1 cellular context compared by ENCODE assay signal in genomic region chr4:10457255-10457801, GRCh38.
TF ChIP-seq lines count a peak whose summit lies in the region.

Gene ZNF518B (minus strand): TSS chr4:10457426. CDS start chr4:10446328, 11,098 bp downstream.

TF ChIP-seq in IMR-90, 13 proteins besides CTCF, POLR2A, EP300 and RAD21 (continued from another document):
- TF ChIP-seq CEBPB (IDR thresholded peaks at IDR 0.05; ENCODE audit: low read depth, low read length), result no peak
- no peak for TF ChIP-seq MAFK (IDR thresholded peaks at IDR 0.05; ENCODE audit: low read depth, low read length)
- no peak for TF ChIP-seq USF2 (IDR thresholded peaks at IDR 0.05; ENCODE audit: low read depth, low read length)
- TF ChIP-seq CHD1 (IDR thresholded peaks at IDR 0.05; ENCODE audit: low read depth, low read length), result no peak
- TF ChIP-seq RFX5 (IDR thresholded peaks at IDR 0.05; ENCODE audit: low read depth, low read length), result no peak
- TF ChIP-seq MXI1 (IDR thresholded peaks at IDR 0.05; ENCODE audit: borderline replicate concordance, low read depth, low read length), result no peak
- no peak for TF ChIP-seq MAZ (IDR thresholded peaks at IDR 0.05; ENCODE audit: borderline replicate concordance, low read depth, low read length)
- no peak for TF ChIP-seq FOS (IDR thresholded peaks at IDR 0.05; ENCODE audit: low read depth, low read length)
